1 cellular context compared by ENCODE assay signal in genomic region chr9:33294670-33295432, GRCh38.
TF ChIP-seq lines count a peak whose summit lies in the region.

No MANE protein-coding gene starts in this region.

TF ChIP-seq in IMR-90, 13 proteins besides CTCF, POLR2A, EP300 and RAD21:
- TF ChIP-seq NFE2L2 (IDR thresholded peaks at IDR 0.05; ENCODE audit: low read depth, low read length) = no peak
- no peak for TF ChIP-seq MXI1 (IDR thresholded peaks at IDR 0.05; ENCODE audit: borderline replicate concordance, low read depth, low read length)
- TF ChIP-seq CHD1 (IDR thresholded peaks at IDR 0.05; ENCODE audit: low read depth, low read length) = no peak
- TF ChIP-seq MAFK (IDR thresholded peaks at IDR 0.05; ENCODE audit: low read depth, low read length) = no peak
- no peak for TF ChIP-seq MAZ (IDR thresholded peaks at IDR 0.05; ENCODE audit: borderline replicate concordance, low read depth, low read length)
- no peak for TF ChIP-seq CEBPB (IDR thresholded peaks at IDR 0.05; ENCODE audit: low read depth, low read length)
- no peak for TF ChIP-seq RFX5 (IDR thresholded peaks at IDR 0.05; ENCODE audit: low read depth, low read length)
- TF ChIP-seq SMC3 (IDR thresholded peaks at IDR 0.05; ENCODE audit: low read depth, low read length) = no peak
